Comparison of ENCODE assay signal across 24 cellular contexts in the genomic region with DNA sequence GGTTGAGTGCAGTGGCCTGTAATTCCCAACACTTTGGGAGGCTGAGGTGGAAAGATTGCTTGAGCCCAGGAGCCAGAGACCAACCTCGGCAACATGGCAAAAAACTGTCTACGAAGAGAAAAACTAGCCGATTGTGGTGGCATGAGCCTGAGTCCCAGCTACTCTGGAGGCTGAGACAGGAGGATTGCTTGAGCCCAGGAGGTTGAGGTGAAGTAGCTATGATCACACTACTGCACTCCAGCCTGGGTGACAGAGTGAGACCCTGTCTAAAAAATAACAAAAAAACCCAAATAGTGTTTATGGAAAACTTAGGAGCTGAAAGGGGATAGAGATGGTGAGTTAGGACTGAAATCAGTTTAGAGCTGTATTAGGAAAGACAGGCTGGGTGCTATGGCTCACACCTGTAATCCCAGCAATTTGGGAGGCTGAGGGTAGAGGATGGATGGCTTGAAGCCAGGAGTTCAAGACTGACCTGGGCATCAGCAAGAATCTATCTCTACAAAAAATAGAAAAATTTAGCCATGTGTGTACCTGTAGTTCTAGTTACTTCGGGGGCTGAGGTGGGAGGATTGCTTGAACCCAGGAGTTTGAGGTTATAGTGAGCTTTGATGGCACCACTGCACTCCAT. TPM values are rescaled to one million over a fixed set of nuclear protein-coding genes. Genes with fewer than 3 reads are reported as not detected.
DNase-seq lines count a peak whose midpoint lies in the region; ATAC-seq and TF ChIP-seq lines count a peak whose summit lies in the region.
"Had no signal": no experiment of that assay in that cellular context is flagged by ENCODE, and none has a peak within 500 bp of the region (broad histone marks: within the 10 kb centered on the region; RNA-seq: fewer than 3 reads in every experiment).

No MANE protein-coding gene starts in this region.

- TF ChIP-seq CTCF in endodermal cell (conservative IDR thresholded peaks at IDR 0.05), result no peak

- peak overlapping the region; percentile 61 for H3K27ac Mint-ChIP-seq in activated naive CD8-positive, alpha-beta T cell
- no peak overlapping the region for H3K27ac Mint-ChIP-seq in activated naive CD8-positive, alpha-beta T cell treated with anti-CD3 and anti-CD28 coated beads, Interleukin-2, amount 50 U/mL, for 24 hours
- peak overlapping the region; percentile 6 for H3K27ac Mint-ChIP-seq in endodermal cell
- peak overlapping the region; percentile 35 for H3K27ac Mint-ChIP-seq in stimulated activated effector memory CD8-positive, alpha-beta T cell treated with anti-CD3 and anti-CD28 coated beads, Interleukin-12 subunit alpha, Interleukin-12 subunit beta, amount 100 ng/mL, for 72 hours
- H3K27ac Mint-ChIP-seq: B cell had no signal

- no peak overlapping the region for H3K27ac ChIP-seq in endodermal cell (ENCODE audit: low read depth, low read length)
- H3K27ac ChIP-seq: brain microvascular endothelial cell, SJCRH30, upper lobe of right lung had no signal

- DNase-seq in activated naive CD8-positive, alpha-beta T cell treated with anti-CD3 and anti-CD28 coated beads, Interleukin-2, amount 50 U/mL, for 24 hours, result no peak
- DNase-seq in endodermal cell (no peak), iPS-NIHi11 (ENCODE audit: low spot score) (no peak), RKO (ENCODE audit: low spot score) (no peak)
- DNase-seq in stimulated activated effector memory CD8-positive, alpha-beta T cell treated with anti-CD3 and anti-CD28 coated beads, Interleukin-12 subunit alpha, Interleukin-12 subunit beta, amount 100 ng/mL, for 72 hours (ENCODE audit: low spot score in 2 of 2), result peak in 1 of 2 donors; percentile 42
- DNase-seq: activated CD4-positive, CD25-positive, alpha-beta regulatory T cell treated with anti-CD3 and anti-CD28 coated beads, Interleukin-2, amount 50 U/mL, for 72 hours; activated T-cell treated with anti-CD3 and anti-CD28 coated beads, Interleukin-2, amount 50 U/mL, for 1 hour; brain microvascular endothelial cell; H7; KG1; MG63; naive thymus-derived CD8-positive, alpha-beta T cell; NCI-H1105 treated with DMSO at 0.1 percent for 48 hours; NCI-H2029 treated with DMSO at 0.1 percent for 48 hours; NCI-H226; NCI-H748 treated with DMSO at 0.1 percent for 48 hours; SJCRH30; stimulated activated CD4-positive, alpha-beta T cell treated with anti-CD3 and anti-CD28 coated beads, Interleukin-2, amount 100 ng/mL, for 24 hours; substantia nigra; upper lobe of right lung had no signal

- no peak for ATAC-seq in activated naive CD8-positive, alpha-beta T cell treated with anti-CD3 and anti-CD28 coated beads, Interleukin-2, amount 50 U/mL, for 24 hours
- no peak for ATAC-seq in stimulated activated effector memory CD8-positive, alpha-beta T cell treated with anti-CD3 and anti-CD28 coated beads, Interleukin-12 subunit alpha, Interleukin-12 subunit beta, amount 100 ng/mL, for 72 hours
- ATAC-seq in GM19023 (IDR thresholded peaks at IDR 0.05; ENCODE audit: unreplicated experiment), result no peak
- ATAC-seq: upper lobe of right lung had no signal

- peaks cover 10% of the 10 kb centered on the region for H3K36me3 Mint-ChIP-seq in activated naive CD8-positive, alpha-beta T cell
- H3K36me3 Mint-ChIP-seq in activated naive CD8-positive, alpha-beta T cell treated with anti-CD3 and anti-CD28 coated beads, Interleukin-2, amount 50 U/mL, for 24 hours (ENCODE audit: low read depth), result peaks cover 26% of the 10 kb centered on the region
- peaks cover 30% of the 10 kb centered on the region for H3K36me3 Mint-ChIP-seq in endodermal cell (ENCODE audit: low read depth)
- peaks cover 20% of the 10 kb centered on the region for H3K36me3 Mint-ChIP-seq in stimulated activated effector memory CD8-positive, alpha-beta T cell treated with anti-CD3 and anti-CD28 coated beads, Interleukin-12 subunit alpha, Interleukin-12 subunit beta, amount 100 ng/mL, for 72 hours

- H3K9me3 Mint-ChIP-seq in activated naive CD8-positive, alpha-beta T cell (ENCODE audit: low read depth), result no peaks in the 10 kb centered on the region
- H3K9me3 Mint-ChIP-seq in activated naive CD8-positive, alpha-beta T cell treated with anti-CD3 and anti-CD28 coated beads, Interleukin-2, amount 50 U/mL, for 24 hours, result no peaks in the 10 kb centered on the region
- H3K9me3 Mint-ChIP-seq in endodermal cell, result no peaks in the 10 kb centered on the region
- H3K9me3 Mint-ChIP-seq in stimulated activated effector memory CD8-positive, alpha-beta T cell treated with anti-CD3 and anti-CD28 coated beads, Interleukin-12 subunit alpha, Interleukin-12 subunit beta, amount 100 ng/mL, for 72 hours, result no peaks in the 10 kb centered on the region
- H3K9me3 Mint-ChIP-seq: naive thymus-derived CD8-positive, alpha-beta T cell had no signal

- H3K9ac ChIP-seq in endodermal cell (ENCODE audit: extremely low read depth, low read length, poor library complexity, severe bottlenecking), result no peak overlapping the region

- no peak overlapping the region for H3K4me3 Mint-ChIP-seq in activated naive CD8-positive, alpha-beta T cell
- H3K4me3 Mint-ChIP-seq in activated naive CD8-positive, alpha-beta T cell treated with anti-CD3 and anti-CD28 coated beads, Interleukin-2, amount 50 U/mL, for 24 hours, result no peak overlapping the region
- H3K4me3 Mint-ChIP-seq in endodermal cell, result no peak overlapping the region
- H3K4me3 Mint-ChIP-seq in stimulated activated effector memory CD8-positive, alpha-beta T cell treated with anti-CD3 and anti-CD28 coated beads, Interleukin-12 subunit alpha, Interleukin-12 subunit beta, amount 100 ng/mL, for 72 hours, result no peak overlapping the region
- H3K4me3 Mint-ChIP-seq: B cell; naive thymus-derived CD8-positive, alpha-beta T cell had no signal

- H3K27me3 Mint-ChIP-seq in activated naive CD8-positive, alpha-beta T cell, result no peaks in the 10 kb centered on the region
- H3K27me3 Mint-ChIP-seq in activated naive CD8-positive, alpha-beta T cell treated with anti-CD3 and anti-CD28 coated beads, Interleukin-2, amount 50 U/mL, for 24 hours, result no peaks in the 10 kb centered on the region
- H3K27me3 Mint-ChIP-seq in endodermal cell (ENCODE audit: insufficient read depth), result no peaks in the 10 kb centered on the region
- H3K27me3 Mint-ChIP-seq: B cell; naive thymus-derived CD8-positive, alpha-beta T cell had no signal

- no peak for TF ChIP-seq EP300 in Ishikawa (IDR thresholded peaks at IDR 0.05; ENCODE audit: borderline replicate concordance)

- H3K4me3 ChIP-seq in endodermal cell (ENCODE audit: low read length), result no peak overlapping the region
- H3K4me3 ChIP-seq: MG63, SJCRH30, upper lobe of right lung had no signal

- 91 to 95% methylated on average over 2 to 4 of the region's 4 CpGs for WGBS in endodermal cell (ENCODE audit: insufficient coverage in 1 of 2, insufficient read length in 1 of 2), 2 experiments

- peaks cover 19% of the 10 kb centered on the region for H3K4me1 ChIP-seq in endodermal cell (ENCODE audit: control insufficient read depth, insufficient read depth, low read length)
- H3K4me1 ChIP-seq: SJCRH30, upper lobe of right lung had no signal

- peaks cover 16% of the 10 kb centered on the region for H3K4me1 Mint-ChIP-seq in activated naive CD8-positive, alpha-beta T cell (ENCODE audit: low read depth)
- peaks cover 15% of the 10 kb centered on the region for H3K4me1 Mint-ChIP-seq in activated naive CD8-positive, alpha-beta T cell treated with anti-CD3 and anti-CD28 coated beads, Interleukin-2, amount 50 U/mL, for 24 hours
- H3K4me1 Mint-ChIP-seq in endodermal cell, result peaks cover 15% of the 10 kb centered on the region
- H3K4me1 Mint-ChIP-seq in stimulated activated effector memory CD8-positive, alpha-beta T cell treated with anti-CD3 and anti-CD28 coated beads, Interleukin-12 subunit alpha, Interleukin-12 subunit beta, amount 100 ng/mL, for 72 hours, result peaks cover 13% of the 10 kb centered on the region

- H3K9me3 ChIP-seq in endodermal cell (ENCODE audit: control insufficient read depth, low read length), result no peaks in the 10 kb centered on the region
- H3K9me3 ChIP-seq: MG63, SJCRH30, upper lobe of right lung had no signal

- TF ChIP-seq RAD21 in Ishikawa (IDR thresholded peaks at IDR 0.05; ENCODE audit: low read depth), result no peak

- H3K27me3 ChIP-seq in endodermal cell (ENCODE audit: control insufficient read depth, insufficient read depth, low read length, poor library complexity, severe bottlenecking), result no peaks in the 10 kb centered on the region
- H3K27me3 ChIP-seq: brain microvascular endothelial cell, MG63, SJCRH30, upper lobe of right lung had no signal

- peaks cover 58% of the 10 kb centered on the region for H3K36me3 ChIP-seq in endodermal cell (ENCODE audit: control insufficient read depth, insufficient read depth, low read length)

TF ChIP-seq in Ishikawa, 13 proteins besides CTCF, POLR2A, EP300 and RAD21:
- TF ChIP-seq NFIC (IDR thresholded peaks at IDR 0.05) (0 out of 2 replicates have a peak, but pooled peaks have one; percentile 7), CEBPB (IDR thresholded peaks at IDR 0.05) (no peak)

RNA-seq across cellular contexts. Expression of a gene that starts 9.7 kb away (rescaled TPM):
- total RNA-seq in endodermal cell, result 100 to 1,000 TPM; 122 to 148 TPM
- polyA plus RNA-seq in endodermal cell (2013, experiment 1 of 2), result 110 TPM
- polyA plus RNA-seq in endodermal cell (2013, experiment 2 of 2), result 89.9 TPM

RNA-seq across cellular contexts. Expression of a gene that starts 14.6 kb away (rescaled TPM):
- total RNA-seq in endodermal cell, result 10 to 100 TPM; 24.5 to 27.2 TPM
- polyA plus RNA-seq in endodermal cell (2013, experiment 1 of 2), result 19.1 TPM
- polyA plus RNA-seq in endodermal cell (2013, experiment 2 of 2), result 18.7 TPM

RNA-seq across cellular contexts. Expression of a gene that starts 49.0 kb away (rescaled TPM):
- total RNA-seq in endodermal cell, result 10 to 100 TPM; 16.8 to 26.5 TPM
- 13.9 TPM for polyA plus RNA-seq in endodermal cell (2013, experiment 1 of 2)
- polyA plus RNA-seq in endodermal cell (2013, experiment 2 of 2), result 14.1 TPM
